Comparison of ENCODE assay signal across 9 cellular contexts in genomic region chr16:31472559-31473203, GRCh38. TPM values are rescaled to one million over a fixed set of nuclear protein-coding genes. Genes with fewer than 3 reads are reported as not detected.
DNase-seq lines count a peak whose midpoint lies in the region; ATAC-seq and TF ChIP-seq lines count a peak whose summit lies in the region.
"Had no signal": no experiment of that assay in that cellular context is flagged by ENCODE, and none has a peak within 500 bp of the region (broad histone marks: within the 10 kb centered on the region; RNA-seq: fewer than 3 reads in every experiment).

No MANE protein-coding gene starts in this region.

- H3F3A ChIP-seq in GM23248 (ENCODE audit: insufficient read depth), result peaks cover 28% of the 10 kb centered on the region

- H3K4me2 ChIP-seq in GM23248 (ENCODE audit: unreplicated experiment), result peak overlapping the region; percentile 73
- H3K4me2 ChIP-seq: KMS-11 had no signal

- H2AFZ ChIP-seq in GM23248, result peak overlapping the region; percentile 79

- H3K4me1 Mint-ChIP-seq in activated naive CD4-positive, alpha-beta T cell treated with anti-CD3 and anti-CD28 coated beads for 36 hours (ENCODE audit: low read depth), result peaks cover 12% of the 10 kb centered on the region
- peaks cover 28% of the 10 kb centered on the region for H3K4me1 Mint-ChIP-seq in neural crest cell

- CTCF ChIA-PET in activated naive CD4-positive, alpha-beta T cell treated with anti-CD3 and anti-CD28 coated beads for 36 hours (lab: Charles Lee), result no interaction called here

- H3K4me3 Mint-ChIP-seq in activated naive CD4-positive, alpha-beta T cell treated with anti-CD3 and anti-CD28 coated beads for 36 hours, result peak overlapping the region; percentile 46
- peak overlapping the region; percentile 87 for H3K4me3 Mint-ChIP-seq in neural crest cell

- WGBS in GM23248 (ENCODE audit: low coverage in 1 of 2, low lambda C conversion rate in 2 of 2, missing lambda C conversion rate in 2 of 2), 2 experiments, result 6 to 9% methylated on average over 22 to 24 of the region's 24 CpGs

- H3K27me3 Mint-ChIP-seq in activated naive CD4-positive, alpha-beta T cell treated with anti-CD3 and anti-CD28 coated beads for 36 hours (ENCODE audit: low read depth), result peaks cover 22% of the 10 kb centered on the region
- peaks cover 62% of the 10 kb centered on the region for H3K27me3 Mint-ChIP-seq in neural crest cell (ENCODE audit: low read depth)

- ATAC-seq in foreskin keratinocyte (peak; percentile 91), HG03095 (IDR thresholded peaks at IDR 0.05; ENCODE audit: unreplicated experiment) (no peak)

- intact Hi-C loops in activated naive CD4-positive, alpha-beta T cell treated with anti-CD3 and anti-CD28 coated beads for 36 hours (cut with micrococcal nuclease), result no loop called here

- no peaks in the 10 kb centered on the region for H4K20me1 ChIP-seq in GM23248 (ENCODE audit: insufficient read depth)

- H3K9me2 ChIP-seq in GM23248 (ENCODE audit: insufficient read depth), result no peaks in the 10 kb centered on the region

- no peaks in the 10 kb centered on the region; the same call in 1 of the 2 replicates for H3K36me3 ChIP-seq in BE2C
- H3K36me3 ChIP-seq in GM23248 (ENCODE audit: low read depth), result peaks cover 20% of the 10 kb centered on the region

- H3K4me1 ChIP-seq in BE2C (peaks cover 4% of the 10 kb centered on the region; the same call in 1 of the 2 replicates), GM23248 (ENCODE audit: insufficient read depth) (peaks cover 6% of the 10 kb centered on the region; the same call in 1 of the 2 replicates), foreskin keratinocyte (no peaks in the 10 kb centered on the region)

- peak; percentile 85 for TF ChIP-seq CTCF in BE2C (IDR thresholded peaks at IDR 0.05; ENCODE audit: low read depth, low read length)
- peak; percentile 93 for TF ChIP-seq CTCF in foreskin keratinocyte (conservative IDR thresholded peaks at IDR 0.05)
- peak; percentile 65 for TF ChIP-seq CTCF in neural crest cell (conservative IDR thresholded peaks at IDR 0.05)

- DNase-seq in BE2C, result peak; percentile 95
- DNase-seq in GM23248, result peak; percentile 96
- peak; percentile 17 for DNase-seq in NCI-H2227 treated with DMSO at 0.1 percent for 48 hours (lab: John Stamatoyannopoulos, UW)
- peak; percentile 56 for DNase-seq in activated naive CD4-positive, alpha-beta T cell treated with anti-CD3 and anti-CD28 coated beads for 36 hours
- peak; percentile 81 to 90 for DNase-seq in foreskin keratinocyte
- DNase-seq in neural crest cell (ENCODE audit: low read depth, low spot score), result no peak
- DNase-seq in retina, result no peak

- H3K9me3 ChIP-seq in BE2C (no peaks in the 10 kb centered on the region), GM23248 (ENCODE audit: low read depth) (no peaks in the 10 kb centered on the region)

- H3K27ac Mint-ChIP-seq in activated naive CD4-positive, alpha-beta T cell treated with anti-CD3 and anti-CD28 coated beads for 36 hours, result no peak overlapping the region
- no peak overlapping the region for H3K27ac Mint-ChIP-seq in neural crest cell (ENCODE audit: unreplicated experiment)

- H3K9ac ChIP-seq in GM23248, result peak overlapping the region; percentile 90
- H3K9ac ChIP-seq: KMS-11 had no signal

- no peaks in the 10 kb centered on the region for H3K36me3 Mint-ChIP-seq in activated naive CD4-positive, alpha-beta T cell treated with anti-CD3 and anti-CD28 coated beads for 36 hours (ENCODE audit: low read depth)
- H3K36me3 Mint-ChIP-seq in neural crest cell (ENCODE audit: low read depth), result no peaks in the 10 kb centered on the region

- H3K27me3 ChIP-seq in BE2C, result no peaks in the 10 kb centered on the region
- no peaks in the 10 kb centered on the region for H3K27me3 ChIP-seq in GM23248 (replicated peaks; ENCODE audit: insufficient read depth)
- no peaks in the 10 kb centered on the region for H3K27me3 ChIP-seq in foreskin keratinocyte

- H3K27ac ChIP-seq in GM23248 (peak overlapping the region; percentile 88), foreskin keratinocyte (peak overlapping the region; percentile 77)
- H3K27ac ChIP-seq: KMS-11 had no signal

- in situ Hi-C loops in GM23248 (cut with MboI), result no loop called here

- H3K79me2 ChIP-seq in GM23248 (ENCODE audit: insufficient read depth), result peaks cover 30% of the 10 kb centered on the region

- H3K4me3 ChIP-seq in BE2C (ENCODE audit: low read depth, low read length), result peak overlapping the region; percentile 72
- H3K4me3 ChIP-seq in GM23248, result peak overlapping the region; percentile 86

- no peaks in the 10 kb centered on the region for H3K9me3 Mint-ChIP-seq in activated naive CD4-positive, alpha-beta T cell treated with anti-CD3 and anti-CD28 coated beads for 36 hours
- H3K9me3 Mint-ChIP-seq in neural crest cell, result no peaks in the 10 kb centered on the region

RNA-seq across cellular contexts. Expression of gene TGFB1I1, which starts 0.7 kb away (rescaled TPM):
- 41.8 TPM for polyA plus RNA-seq in BE2C (2012; ENCODE audit: insufficient read depth, insufficient read length, low read depth)
- 71.8 and 88.5 TPM in 2 replicates for total RNA-seq in GM23248 (2014; rRNA removed; shearing (Covaris generic))
- polyA plus RNA-seq in GM23248 (2016; fragmentation: Nextera tagmentation; extraction: Ambion mirVana) (174 and 177 TPM in 2 replicates), foreskin keratinocyte (34.6 and 34.8 TPM in 2 replicates)
- under 1 TPM in 1 of 2 experiments, not detected in 1; 0.12 TPM for total RNA-seq in activated naive CD4-positive, alpha-beta T cell treated with anti-CD3 and anti-CD28 coated beads for 36 hours
- total RNA-seq in foreskin keratinocyte (18.2 and 19.7 TPM in 2 replicates), neural crest cell (7.2 and 8.8 TPM in 2 replicates)

RNA-seq across cellular contexts. Expression of gene SLC5A2, which starts 10.2 kb away (rescaled TPM):
- polyA plus RNA-seq in BE2C (2012; ENCODE audit: insufficient read depth, insufficient read length, low read depth), result 26.9 TPM
- total RNA-seq in GM23248 (2014; rRNA removed; shearing (Covaris generic)), result not detected in 2 replicates
- polyA plus RNA-seq in GM23248 (2016; fragmentation: Nextera tagmentation; extraction: Ambion mirVana), result 4.7 and 4.8 TPM in 2 replicates
- not detected for total RNA-seq in activated naive CD4-positive, alpha-beta T cell treated with anti-CD3 and anti-CD28 coated beads for 36 hours
- total RNA-seq in foreskin keratinocyte, result 0.04 TPM in 1 of 2 replicates, not detected in the other
- polyA plus RNA-seq in foreskin keratinocyte, result 0.17 and 0.19 TPM in 2 replicates
- total RNA-seq in neural crest cell, result not detected in 2 replicates

RNA-seq across cellular contexts. Expression of gene ARMC5, which starts 13.4 kb away (rescaled TPM):
- 26.6 TPM for polyA plus RNA-seq in BE2C (2012; ENCODE audit: insufficient read depth, insufficient read length, low read depth)
- total RNA-seq in GM23248 (2014; rRNA removed; shearing (Covaris generic)), result 11.2 and 14.3 TPM in 2 replicates
- polyA plus RNA-seq in GM23248 (2016; fragmentation: Nextera tagmentation; extraction: Ambion mirVana) (5.0 and 7.0 TPM in 2 replicates), foreskin keratinocyte (6.4 and 6.9 TPM in 2 replicates)
- 1 to 10 TPM; 6.3 to 6.7 TPM for total RNA-seq in activated naive CD4-positive, alpha-beta T cell treated with anti-CD3 and anti-CD28 coated beads for 36 hours
- total RNA-seq in foreskin keratinocyte (6.1 TPM in 2 replicates), neural crest cell (11.8 and 12.3 TPM in 2 replicates)

RNA-seq across cellular contexts. Expression of gene ZNF843, which starts 30.1 kb away (rescaled TPM):
- 1.0 TPM for polyA plus RNA-seq in BE2C (2012; ENCODE audit: insufficient read depth, insufficient read length, low read depth)
- total RNA-seq in GM23248 (2014; rRNA removed; shearing (Covaris generic)), result 0.22 and 0.38 TPM in 2 replicates
- polyA plus RNA-seq in GM23248 (2016; fragmentation: Nextera tagmentation; extraction: Ambion mirVana) (0.39 and 0.41 TPM in 2 replicates), foreskin keratinocyte (0.02 and 0.03 TPM in 2 replicates)
- under 1 TPM; 0.12 to 0.14 TPM for total RNA-seq in activated naive CD4-positive, alpha-beta T cell treated with anti-CD3 and anti-CD28 coated beads for 36 hours
- total RNA-seq in foreskin keratinocyte (0.03 and 0.04 TPM in 2 replicates), neural crest cell (0.91 and 1.0 TPM in 2 replicates)

RNA-seq across cellular contexts. Expression of gene RUSF1, which starts 35.5 kb away (rescaled TPM):
- 143 TPM for polyA plus RNA-seq in BE2C (2012; ENCODE audit: insufficient read depth, insufficient read length, low read depth)
- 68.2 and 74.0 TPM in 2 replicates for total RNA-seq in GM23248 (2014; rRNA removed; shearing (Covaris generic))
- polyA plus RNA-seq in GM23248 (2016; fragmentation: Nextera tagmentation; extraction: Ambion mirVana), result 34.6 and 39.3 TPM in 2 replicates
- 10 to 100 TPM; 24.0 to 26.0 TPM for total RNA-seq in activated naive CD4-positive, alpha-beta T cell treated with anti-CD3 and anti-CD28 coated beads for 36 hours
- 30.4 and 36.9 TPM in 2 replicates for total RNA-seq in foreskin keratinocyte
- polyA plus RNA-seq in foreskin keratinocyte, result 30.6 and 38.0 TPM in 2 replicates
- 47.6 and 47.7 TPM in 2 replicates for total RNA-seq in neural crest cell

Comparison
In these comparisons a context has a peak if more than half of its experiments do, and no peak if none do; other contexts are left out.
1. DNase-seq: peak in BE2C (single experiment), GM23248 (single experiment), NCI-H2227 treated with DMSO at 0.1 percent for 48 hours (single experiment), activated naive CD4-positive, alpha-beta T cell treated with anti-CD3 and anti-CD28 coated beads for 36 hours (single experiment) and foreskin keratinocyte (2 of 2); none in neural crest cell (single experiment) and retina (single experiment).
2. Peak in every context shown above with its lines, with median percentiles within 50 percentile points of each other: CTCF ChIP-seq.